Comparison of ENCODE assay signal across 8 cellular contexts in genomic region chr9:92325269-92325990, GRCh38. TPM values are rescaled to one million over a fixed set of nuclear protein-coding genes. Genes with fewer than 3 reads are reported as not detected.
A peak's percentile ranks its signal among the peaks of the same experiment; 100 is the strongest.
DNase-seq lines count a peak whose midpoint lies in the region; ATAC-seq and TF ChIP-seq lines count a peak whose summit lies in the region.

Gene CENPP (plus strand): TSS chr9:92325953.
Gene NOL8 (minus strand): TSS chr9:92325350. CDS start chr9:92324161, 1,189 bp downstream.

- H3K27ac ChIP-seq in AG04450 (ENCODE audit: low read depth, low read length) (peak within 1 kb of the TSS; percentile 99), WERI-Rb-1 (peak within 1 kb of the TSS; percentile 99), breast epithelium (peak within 1 kb of the TSS; percentile 98), iPS-20b (ENCODE audit: low read length) (peak within 1 kb of the TSS; percentile 75), skin epidermis (peak within 1 kb of the TSS; percentile 83 to 100 (median 99))

- H3K4me1 ChIP-seq in breast epithelium: peaks cover 0 to 4% of the 10 kb centered on the region in 2 donors
- H3K4me1 ChIP-seq in iPS-20b (ENCODE audit: insufficient read depth, low read length): peaks cover 9% of the 10 kb centered on the region

- no peaks in the 10 kb centered on the region for H3K27me3 ChIP-seq in AG04450 (ENCODE audit: control insufficient read depth, insufficient read depth, low read length)
- no peaks in the 10 kb centered on the region for H3K27me3 ChIP-seq in WERI-Rb-1 (ENCODE audit: insufficient read depth, low read depth, severe bottlenecking)
- no peaks in the 10 kb centered on the region for H3K27me3 ChIP-seq in breast epithelium
- H3K27me3 ChIP-seq in iPS-20b (ENCODE audit: insufficient read depth, low read length): no peaks in the 10 kb centered on the region

- TF ChIP-seq CTCF in AG04450 (IDR thresholded peaks at IDR 0.05; ENCODE audit: low read depth, low read length) (no peak), WERI-Rb-1 (IDR thresholded peaks at IDR 0.05; ENCODE audit: low read depth, low read length) (no peak), breast epithelium (IDR thresholded peaks at IDR 0.05) (peak in 1 of 3 donors; percentile 17)

- intact Hi-C loops in breast epithelium (cut with DNase I; ENCODE audit: low total_unique reads): loop anchor here (5.0 kb wide), 1 partner anchor 312 kb away; no protein-coding TSS in a partner anchor

- H3K36me3 ChIP-seq in WERI-Rb-1: peaks cover 23% of the 10 kb centered on the region
- no peaks in the 10 kb centered on the region for H3K36me3 ChIP-seq in breast epithelium
- H3K36me3 ChIP-seq in iPS-20b (ENCODE audit: insufficient read depth, low read depth, low read length): peaks cover 29% of the 10 kb centered on the region

- DNase-seq in AG04450 (ENCODE audit: low read depth, low spot score) (peak; percentile 59), NCI-H2196 (lab: John Stamatoyannopoulos, UW; ENCODE audit: unreplicated experiment) (peak; percentile 92), WERI-Rb-1 (peak; percentile 83), breast epithelium (ENCODE audit: low spot score in 2 of 2) (peak; percentile 71 to 79)

- TF ChIP-seq POLR2A in breast epithelium (IDR thresholded peaks at IDR 0.05): peak; percentile 10

- POLR2A ChIA-PET in AG04450 (lab: Yijun Ruan, JAX): interaction anchor here (0.5 to 1.3 kb wide), 9 partner anchors 19 to 345 kb away, joined by 3 to 5 read pairs (median 4); partner anchors contain the start of gene IPPK

- H3K9ac ChIP-seq in iPS-20b (ENCODE audit: low read depth, low read length): peak within 1 kb of the TSS; percentile 96

- H3K9me3 ChIP-seq in AG04450 (ENCODE audit: control insufficient read depth, insufficient read depth, low read length) (no peaks in the 10 kb centered on the region; the same call in 1 of the 2 replicates), WERI-Rb-1 (ENCODE audit: severe bottlenecking) (no peaks in the 10 kb centered on the region), breast epithelium (no peaks in the 10 kb centered on the region), iPS-20b (ENCODE audit: insufficient read depth, low read depth, low read length) (no peaks in the 10 kb centered on the region)

- H3K4me3 ChIP-seq in AG04450 (ENCODE audit: low read depth, low read length) (peak within 1 kb of the TSS; percentile 95), WERI-Rb-1 (ENCODE audit: low read depth, low read length) (peak within 1 kb of the TSS; percentile 75), breast epithelium (peak within 1 kb of the TSS; percentile 77 to 84 (median 84)), iPS-20b (ENCODE audit: low read length) (peak within 1 kb of the TSS; percentile 89), skin epidermis (peak within 1 kb of the TSS; percentile 62 to 91 (median 68))

- CTCF ChIA-PET in AG04450 (lab: Charles Lee): interaction anchor here (0.7 to 3.2 kb wide), 7 partner anchors 20 to 309 kb away, joined by 3 to 21 read pairs (median 4); no protein-coding TSS in a partner anchor

- ATAC-seq in GM18873 (IDR thresholded peaks at IDR 0.05; ENCODE audit: low FRiP score, unreplicated experiment) (peak; percentile 87), HG03135 (IDR thresholded peaks at IDR 0.05; ENCODE audit: unreplicated experiment) (peak; percentile 91)

RNA-seq across cellular contexts. Expression of gene CENPP, which starts in this region (rescaled TPM):
- 2.2 and 4.4 TPM in 2 replicates for polyA plus RNA-seq in AG04450 (2011; rRNA removed)
- polyA minus RNA-seq in AG04450 (2011; rRNA and poly(A)+ RNA removed): 1.1 and 1.6 TPM in 2 replicates
- total RNA-seq in breast epithelium: 1 to 10 TPM; 3.9 to 6.1 (median 4.5) TPM

RNA-seq across cellular contexts. Expression of gene NOL8, which starts in this region (rescaled TPM):
- polyA plus RNA-seq in AG04450 (2011; rRNA removed): 19.1 and 27.9 TPM in 2 replicates
- 18.4 and 34.8 TPM in 2 replicates for polyA minus RNA-seq in AG04450 (2011; rRNA and poly(A)+ RNA removed)
- 10 to 100 TPM; 31.2 to 66.6 (median 49.8) TPM for total RNA-seq in breast epithelium

Comparison
In these comparisons a context has a peak if more than half of its experiments do, and no peak if none do; other contexts are left out.
1. Peak in every context shown above with its lines: DNase-seq, ATAC-seq, H3K4me3 ChIP-seq and H3K27ac ChIP-seq.